ENCODE assay signal across 2 cellular contexts in the genomic region with DNA sequence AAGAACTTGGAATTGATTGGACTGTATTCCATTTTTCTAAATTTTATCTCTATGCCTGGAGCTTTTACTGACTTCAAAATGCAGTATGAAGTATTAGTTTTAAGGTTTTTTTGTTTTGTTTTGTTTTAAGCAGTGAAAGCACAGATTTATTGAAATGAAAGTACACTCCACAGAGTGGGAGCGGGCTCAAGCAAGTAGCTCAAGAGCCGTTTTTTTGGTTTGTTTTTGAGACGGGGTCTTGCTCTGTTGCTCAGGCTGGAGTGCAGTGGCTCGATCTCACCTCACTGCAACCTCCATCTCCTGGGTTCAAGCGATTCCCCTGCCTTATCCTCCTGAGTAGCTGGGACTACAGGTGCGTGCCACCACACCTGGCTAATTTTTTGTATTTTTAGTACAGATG.
A peak's percentile ranks its signal among the peaks of the same experiment; 100 is the strongest.
DNase-seq lines count a peak whose midpoint lies in the region; ATAC-seq, FAIRE-seq and TF ChIP-seq lines count a peak whose summit lies in the region.
"Not testable (repeated sequence)": the region's sequence is repeated elsewhere in the genome, so short reads cannot be mapped to it uniquely, and the experiment has no call there.

No MANE protein-coding gene starts in this region.

- peaks cover 39% of the 10 kb centered on the region for H3K36me3 Mint-ChIP-seq in endothelial cell (ENCODE audit: low read depth, unreplicated experiment)

- not testable (repeated sequence) for TF ChIP-seq CTCF in endothelial cell (IDR thresholded peaks at IDR 0.05; ENCODE audit: unreplicated experiment); HepG2 (CRISPR knock-in tag; IDR thresholded peaks at IDR 0.05)

- not testable (repeated sequence) for H3K9ac ChIP-seq in HepG2 (ENCODE audit: insufficient read depth, low read depth, low read length)

- H3K4me2 ChIP-seq in HepG2 (ENCODE audit: low read depth, low read length) = not testable (repeated sequence)

- H3K4me1 Mint-ChIP-seq in endothelial cell (ENCODE audit: unreplicated experiment) = not testable (repeated sequence)

- BruUV-seq in HepG2 (replicated peaks; lab: Mats Ljungman, UMichigan) = not testable (repeated sequence)

- POLR2A ChIA-PET in HepG2 (lab: Yijun Ruan, JAX) = interaction anchor here (3.0 kb wide), 1 partner anchor 101 kb away, joined by 9 read pairs; a partner anchor contains a TSS

- not testable (repeated sequence) for TF ChIP-seq RAD21 in HepG2 (CRISPR knock-in tag; IDR thresholded peaks at IDR 0.05)

- DNase-seq in endothelial cell (ENCODE audit: low spot score); HepG2 (ENCODE audit: low spot score): not testable (repeated sequence)

- H3K9me3 Mint-ChIP-seq in endothelial cell (ENCODE audit: unreplicated experiment) = not testable (repeated sequence)

- H3K27ac Mint-ChIP-seq in endothelial cell (ENCODE audit: unreplicated experiment) = not testable (repeated sequence)

- H3K4me1 ChIP-seq in HepG2 (ENCODE audit: insufficient read depth, low read length) = not testable (repeated sequence)

- not testable (repeated sequence) for FAIRE-seq in HepG2 (lab: Jason Lieb, UNC)

- not testable (repeated sequence) for H3K27ac ChIP-seq in HepG2 (ENCODE audit: extremely low read length, insufficient read depth, low read length)

- H2AFZ ChIP-seq in HepG2 (ENCODE audit: low read length) = not testable (repeated sequence)

- H3K36me3 ChIP-seq in HepG2 (replicated peaks in 1 of 2; ENCODE audit: control insufficient read depth in 1 of 2, insufficient read depth in 2 of 2, low read length in 2 of 2) = peaks cover 15 to 33% of the 10 kb centered on the region in 2 experiments; a peak in 4 of 5 replicates

- TF ChIP-seq POLR2A in HepG2 (IDR thresholded peaks at IDR 0.05; ENCODE audit: insufficient read depth in 1 of 2, low read depth in 2 of 2, low read length in 2 of 2) = not testable (repeated sequence)

- TF ChIP-seq EP300 in HepG2 (IDR thresholded peaks at IDR 0.05; ENCODE audit: low read depth in 2 of 2, low read length in 2 of 2); HepG2 (CRISPR knock-in tag; IDR thresholded peaks at IDR 0.05; ENCODE audit: borderline replicate concordance): not testable (repeated sequence)

- H4K20me1 ChIP-seq in HepG2 (ENCODE audit: insufficient read depth, low read length) = not testable (repeated sequence)

- not testable (repeated sequence) for H3K27me3 ChIP-seq in HepG2 (ENCODE audit: control insufficient read depth in 1 of 2, insufficient read depth in 2 of 2, low read length in 2 of 2)

- not testable (repeated sequence) for ATAC-seq in HepG2

- in situ Hi-C loops in HepG2 (cut with HindIII; ENCODE audit: extremely low pct_ligation_motif_present, low pct_unique_long_range_greater_than_20kb) = not testable (repeated sequence)

- not testable (repeated sequence) for H3K4me3 ChIP-seq in HepG2 (replicated peaks in 1 of 3; ENCODE audit: insufficient read depth in 1 of 3, low read depth in 2 of 3, low read length in 3 of 3)

- intact Hi-C loops in HepG2 (cut with micrococcal nuclease; ENCODE audit: unreplicated experiment) = not testable (repeated sequence)

- H3K27me3 Mint-ChIP-seq in endothelial cell (ENCODE audit: unreplicated experiment) = not testable (repeated sequence)

- H3K4me3 Mint-ChIP-seq in endothelial cell (ENCODE audit: unreplicated experiment) = peak overlapping the region; percentile 65

- H3K9me3 ChIP-seq in HepG2 (ENCODE audit: low read length) = not testable (repeated sequence)

- WGBS in HepG2 (ENCODE audit: low lambda C conversion rate) = 96% methylated on average over 6 of the region's 6 CpGs

- CTCF ChIA-PET in HepG2 (lab: Yijun Ruan, JAX; ENCODE audit: low intra/inter-chr PET ratio, low total read pairs) = not testable (repeated sequence)

- not testable (repeated sequence) for H3K79me2 ChIP-seq in HepG2 (ENCODE audit: insufficient read depth, low read length)

TF ChIP-seq in HepG2, 621 proteins besides CTCF, POLR2A, EP300 and RAD21:
- TF ChIP-seq ZNF20 (CRISPR knock-in tag; IDR thresholded peaks at IDR 0.05) = peak; percentile 99
